17 cellular contexts compared by ENCODE assay signal in the genomic region with DNA sequence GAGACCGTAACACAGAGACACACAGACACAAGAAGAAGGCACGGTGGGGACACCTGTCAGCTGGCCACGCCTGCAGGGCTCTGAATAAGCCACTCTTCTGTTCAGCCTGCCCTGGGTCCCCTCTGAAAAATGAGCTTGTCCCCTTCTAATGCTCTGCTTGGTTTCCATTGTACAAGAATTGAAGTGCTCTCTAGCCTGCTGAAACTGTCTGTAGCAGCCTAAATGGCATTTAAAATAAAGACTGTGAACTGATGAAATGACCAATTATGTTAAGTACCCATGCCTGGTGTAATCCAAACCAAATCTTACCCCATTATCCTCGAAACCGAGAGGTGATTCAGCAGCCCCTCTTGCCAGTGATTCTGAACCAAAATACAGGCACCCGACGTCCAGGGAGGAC.
DNase-seq lines count a peak whose midpoint lies in the region; ATAC-seq and TF ChIP-seq lines count a peak whose summit lies in the region.
"Had no signal": no experiment of that assay in that cellular context is flagged by ENCODE, and none has a peak within 500 bp of the region (broad histone marks: within the 10 kb centered on the region; RNA-seq: fewer than 3 reads in every experiment).

No MANE protein-coding gene starts in this region.

- peaks cover 74% of the 10 kb centered on the region for H3K4me1 Mint-ChIP-seq in brain

- H3K27me3 Mint-ChIP-seq in brain: no peaks in the 10 kb centered on the region
- H3K27me3 Mint-ChIP-seq: B cell had no signal

- no peaks in the 10 kb centered on the region for H3K9me3 Mint-ChIP-seq in brain
- H3K9me3 Mint-ChIP-seq: nephron had no signal

- TF ChIP-seq CTCF in brain (conservative IDR thresholded peaks at IDR 0.05): no peak

- peak; percentile 100 for DNase-seq in DMS79 treated with DMSO at 0.1 percent for 48 hours (lab: John Stamatoyannopoulos, UW)
- DNase-seq in NCI-H1092 treated with DMSO at 0.1 percent for 48 hours (lab: John Stamatoyannopoulos, UW): peak; percentile 93
- peak; percentile 61 for DNase-seq in NCI-H748 (lab: John Stamatoyannopoulos, UW; ENCODE audit: unreplicated experiment)
- DNase-seq in iPS-NIHi7 (ENCODE audit: extremely low spot score): no peak
- DNase-seq: amniotic stem cell; cerebellar nuclear complex; IMR-90; NCI-H524 treated with DMSO at 0.1 percent for 48 hours; stimulated activated CD4-positive, alpha-beta T cell treated with anti-CD3 and anti-CD28 coated beads, Interleukin-15, amount 100 ng/mL, for 24 hours had no signal

- H3K36me3 Mint-ChIP-seq in brain: peaks cover 35% of the 10 kb centered on the region

- H3K4me3 Mint-ChIP-seq in brain: peak overlapping the region in 1 of 5 experiments; percentile 40
- H3K4me3 Mint-ChIP-seq: B cell, nephron had no signal

- ATAC-seq in GM19023 (IDR thresholded peaks at IDR 0.05; ENCODE audit: unreplicated experiment) (no peak), HG02973 (IDR thresholded peaks at IDR 0.05; ENCODE audit: unreplicated experiment) (no peak), HG03280 (IDR thresholded peaks at IDR 0.05; ENCODE audit: unreplicated experiment) (no peak)
- ATAC-seq: gastroesophageal sphincter, HCT116 had no signal

- peak overlapping the region in 3 of 5 experiments; percentile 40 to 89 (median 83) for H3K27ac Mint-ChIP-seq in brain
- H3K27ac Mint-ChIP-seq: nephron had no signal
